In the genomic region with DNA sequence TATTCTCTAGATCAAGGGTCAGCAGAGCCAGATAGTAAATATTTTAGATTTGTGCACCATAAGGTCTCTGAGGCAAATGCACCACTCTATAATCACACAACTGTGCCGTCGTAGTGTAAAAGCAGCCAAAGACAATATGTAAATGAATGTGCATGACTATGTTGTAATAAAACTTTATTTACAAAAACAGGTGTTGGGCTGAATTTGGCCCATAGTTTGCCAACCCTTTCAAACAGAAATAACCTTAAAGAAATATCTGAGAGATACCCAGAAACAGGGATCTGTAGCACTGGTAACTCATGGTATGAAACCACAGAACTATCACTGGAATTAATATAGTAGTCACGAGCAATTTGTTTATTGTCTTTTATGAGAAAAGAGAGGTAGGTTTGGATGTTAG, we compare ENCODE assay signal across 1 cellular context.
TF ChIP-seq lines count a peak whose summit lies in the region.

No MANE protein-coding gene starts in this region.

TF ChIP-seq in K562, 482 proteins besides CTCF, POLR2A, EP300 and RAD21 (continued from another document):
- TF ChIP-seq, protein P1, sequence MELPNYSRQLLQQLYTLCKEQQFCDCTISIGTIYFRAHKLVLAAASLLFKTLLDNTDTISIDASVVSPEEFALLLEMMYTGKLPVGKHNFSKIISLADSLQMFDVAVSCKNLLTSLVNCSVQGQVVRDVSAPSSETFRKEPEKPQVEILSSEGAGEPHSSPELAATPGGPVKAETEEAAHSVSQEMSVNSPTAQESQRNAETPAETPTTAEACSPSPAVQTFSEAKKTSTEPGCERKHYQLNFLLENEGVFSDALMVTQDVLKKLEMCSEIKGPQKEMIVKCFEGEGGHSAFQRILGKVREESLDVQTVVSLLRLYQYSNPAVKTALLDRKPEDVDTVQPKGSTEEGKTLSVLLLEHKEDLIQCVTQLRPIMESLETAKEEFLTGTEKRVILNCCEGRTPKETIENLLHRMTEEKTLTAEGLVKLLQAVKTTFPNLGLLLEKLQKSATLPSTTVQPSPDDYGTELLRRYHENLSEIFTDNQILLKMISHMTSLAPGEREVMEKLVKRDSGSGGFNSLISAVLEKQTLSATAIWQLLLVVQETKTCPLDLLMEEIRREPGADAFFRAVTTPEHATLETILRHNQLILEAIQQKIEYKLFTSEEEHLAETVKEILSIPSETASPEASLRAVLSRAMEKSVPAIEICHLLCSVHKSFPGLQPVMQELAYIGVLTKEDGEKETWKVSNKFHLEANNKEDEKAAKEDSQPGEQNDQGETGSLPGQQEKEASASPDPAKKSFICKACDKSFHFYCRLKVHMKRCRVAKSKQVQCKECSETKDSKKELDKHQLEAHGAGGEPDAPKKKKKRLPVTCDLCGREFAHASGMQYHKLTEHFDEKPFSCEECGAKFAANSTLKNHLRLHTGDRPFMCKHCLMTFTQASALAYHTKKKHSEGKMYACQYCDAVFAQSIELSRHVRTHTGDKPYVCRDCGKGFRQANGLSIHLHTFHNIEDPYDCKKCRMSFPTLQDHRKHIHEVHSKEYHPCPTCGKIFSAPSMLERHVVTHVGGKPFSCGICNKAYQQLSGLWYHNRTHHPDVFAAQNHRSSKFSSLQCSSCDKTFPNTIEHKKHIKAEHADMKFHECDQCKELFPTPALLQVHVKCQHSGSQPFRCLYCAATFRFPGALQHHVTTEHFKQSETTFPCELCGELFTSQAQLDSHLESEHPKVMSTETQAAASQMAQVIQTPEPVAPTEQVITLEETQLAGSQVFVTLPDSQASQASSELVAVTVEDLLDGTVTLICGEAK (IDR thresholded peaks at IDR 0.05): peak; percentile 93
- TF ChIP-seq, protein P1 (CRISPR knock-in tag; IDR thresholded peaks at IDR 0.05): peak; percentile 92
